In genomic region chr13:44578064-44578394, GRCh38 we compare ENCODE assay signal across 8 cellular contexts. TPM values are rescaled to one million over a fixed set of nuclear protein-coding genes. Genes with fewer than 3 reads are reported as not detected.
DNase-seq lines count a peak whose midpoint lies in the region; ATAC-seq, FAIRE-seq and TF ChIP-seq lines count a peak whose summit lies in the region.

No MANE protein-coding gene starts in this region.

- H3K4me2 ChIP-seq in OCI-LY7 (ENCODE audit: low read length) (peak overlapping the region; percentile 89), H1 (ENCODE audit: insufficient read depth in 1 of 2, low read depth in 2 of 2, low read length in 2 of 2) (peak overlapping the region; percentile 83 to 89)

- H3K9me3 ChIP-seq in OCI-LY7 (ENCODE audit: low read length) (no peaks in the 10 kb centered on the region), H1 (ENCODE audit: insufficient read depth in 2 of 2, low read depth in 1 of 2, low read length in 1 of 2) (no peaks in the 10 kb centered on the region)

- FAIRE-seq in H1 (lab: Jason Lieb, UNC): no peak

- H3K23ac ChIP-seq in H1 (ENCODE audit: insufficient read length): no peak overlapping the region

- H3K36me3 ChIP-seq in OCI-LY7 (ENCODE audit: insufficient read depth, low read length) (peaks cover 7% of the 10 kb centered on the region), H1 (ENCODE audit: control insufficient read depth in 2 of 4, insufficient read depth in 4 of 4, low read length in 3 of 4) (peaks cover 0 to 22% (median 1%) of the 10 kb centered on the region in 4 experiments; a peak in 3 of 8 replicates)

- H4K8ac ChIP-seq in H1 (ENCODE audit: extremely low read depth, insufficient read depth, low read length): peak overlapping the region; percentile 96

- H3K27me3 ChIP-seq in H1 (replicated peaks in 1 of 4; ENCODE audit: control insufficient read depth in 3 of 4, extremely low read depth in 1 of 4, insufficient read depth in 3 of 4, low read length in 3 of 4): no peaks in the 10 kb centered on the region

- TF ChIP-seq POLR2A in H1 (IDR thresholded peaks at IDR 0.05; ENCODE audit: control extremely low read depth in 1 of 2, low read depth in 2 of 2, low read length in 2 of 2): peak in 1 of 2 experiments; percentile 79; a peak in 2 of 3 replicates

- peak overlapping the region; percentile 52; the same call in 1 of the 2 replicates for H2BK20ac ChIP-seq in H1 (ENCODE audit: low read length)

- no TSS peak for BruUV-seq in OCI-LY7 (replicated peaks; lab: Mats Ljungman, UMichigan)

- TF ChIP-seq RAD21 in H1 (IDR thresholded peaks at IDR 0.05 in 1 of 2, conservative IDR thresholded peaks at IDR 0.05 in 1 of 2; ENCODE audit: low read depth in 2 of 2, low read length in 2 of 2): no peak; a peak in 1 of 4 replicates

- peak overlapping the region; percentile 56; the same call in 1 of the 2 replicates for H2BK12ac ChIP-seq in H1 (ENCODE audit: low read depth, low read length)

- H3K9ac ChIP-seq in H1 (replicated peaks in 1 of 4; ENCODE audit: extremely low read depth in 1 of 4, low read depth in 3 of 4, low read length in 3 of 4): peak overlapping the region; percentile 83 to 95 (median 92)

- H3K36me3 Mint-ChIP-seq in neural crest cell (ENCODE audit: low read depth): peaks cover 8% of the 10 kb centered on the region

- H4K5ac ChIP-seq in H1 (ENCODE audit: insufficient read length, low read depth, low read length): peak overlapping the region; percentile 61

- ATAC-seq in HG03457 (IDR thresholded peaks at IDR 0.05; ENCODE audit: unreplicated experiment): no peak

- TF ChIP-seq CTCF in OCI-LY7 (conservative IDR thresholded peaks at IDR 0.05; ENCODE audit: low read length) (no peak), H1 (IDR thresholded peaks at IDR 0.05; ENCODE audit: control extremely low read depth in 1 of 3, insufficient read depth in 1 of 3, low read depth in 1 of 3, low read length in 3 of 3) (no peak), neural crest cell (conservative IDR thresholded peaks at IDR 0.05) (no peak)

- TF ChIP-seq EP300 in H1 (IDR thresholded peaks at IDR 0.05; ENCODE audit: borderline replicate concordance in 1 of 2, low read depth in 2 of 2, low read length in 2 of 2): no peak

- H3K27me3 Mint-ChIP-seq in neural crest cell (ENCODE audit: low read depth): no peaks in the 10 kb centered on the region

- H4K91ac ChIP-seq in H1 (replicated peaks; ENCODE audit: insufficient read length, low read length): peak overlapping the region; percentile 88

- H3K4ac ChIP-seq in H1 (replicated peaks; ENCODE audit: insufficient read length, low read depth, low read length): peak overlapping the region; percentile 4

- intact Hi-C loops in OCI-LY7 (cut with micrococcal nuclease; ENCODE audit: unreplicated experiment): loop anchor here (5.0 to 10.0 kb wide), 4 partner anchors 96 to 701 kb away; partner anchors contain the start of genes CCDC122, GPALPP1, LACC1 and NUFIP1

- no peaks in the 10 kb centered on the region for H3K79me2 ChIP-seq in OCI-LY7 (ENCODE audit: insufficient read depth, low read depth, low read length)
- peaks cover 13 to 33% of the 10 kb centered on the region in 2 experiments; a peak in 3 of 4 replicates for H3K79me2 ChIP-seq in H1 (ENCODE audit: control insufficient read depth in 1 of 2, insufficient read depth in 2 of 2, low read length in 2 of 2)

- CTCF ChIA-PET in OCI-LY7 (lab: Charles Lee; ENCODE audit: unreplicated experiment) (no interaction called here), H1 (lab: Charles Lee; ENCODE audit: partially characterized antibody) (interaction anchor here (2.0 kb wide), 1 partner anchor 299 kb away, joined by 6 read pairs; no protein-coding TSS in a partner anchor)

- H2BK15ac ChIP-seq in H1 (ENCODE audit: low read length): peak overlapping the region; percentile 36; the same call in 1 of the 2 replicates

- no peaks in the 10 kb centered on the region for H3K9me2 ChIP-seq in OCI-LY7 (ENCODE audit: insufficient read depth, low read length)

- H3K4me1 ChIP-seq in OCI-LY7 (ENCODE audit: insufficient read depth, low read length, poor library complexity, severe bottlenecking) (peaks cover 24% of the 10 kb centered on the region), H1 (replicated peaks in 1 of 4; ENCODE audit: control insufficient read depth in 3 of 4, insufficient read depth in 4 of 4, low read length in 3 of 4) (peaks cover 16 to 28% (median 18%) of the 10 kb centered on the region in 4 experiments; a peak in 6 of 7 replicates)

- peaks cover 8% of the 10 kb centered on the region; the same call in 1 of the 2 replicates for H4K20me1 ChIP-seq in OCI-LY7 (ENCODE audit: insufficient read depth, low read length)
- H4K20me1 ChIP-seq in H1 (replicated peaks in 1 of 2; ENCODE audit: control insufficient read depth in 1 of 2, insufficient read depth in 2 of 2, low read length in 2 of 2): peaks cover 9 to 18% of the 10 kb centered on the region in 2 experiments

- no peak overlapping the region for H3K14ac ChIP-seq in H1 (ENCODE audit: insufficient read length)

- peaks cover 6% of the 10 kb centered on the region for H3K79me1 ChIP-seq in H1 (ENCODE audit: low read depth, low read length)

- DNase-seq in NCI-H2227 (lab: John Stamatoyannopoulos, UW; ENCODE audit: unreplicated experiment) (peak; percentile 69), NCI-H2227 treated with DMSO at 0.1 percent for 48 hours (lab: John Stamatoyannopoulos, UW) (no peak), OCI-LY7 (ENCODE audit: low spot score) (no peak), H1 (ENCODE audit: low read depth in 1 of 2, low spot score in 2 of 2) (no peak), neural crest cell (ENCODE audit: low read depth, low spot score) (no peak), kidney tubule cell (ENCODE audit: low spot score) (no peak)
- no peak for DNase-seq in NK-92 treated with Interleukin-12 subunit alpha and Interleukin-12 subunit beta, amount 100 ng/mL, for 24 hours (lab: John Stamatoyannopoulos, UW)

- peak overlapping the region; percentile 42; the same call in 1 of the 2 replicates for H3K18ac ChIP-seq in H1 (ENCODE audit: extremely low read depth, low read length)

- no peaks in the 10 kb centered on the region for H3K9me3 Mint-ChIP-seq in neural crest cell

- WGBS in H1 (ENCODE audit: extremely low coverage in 1 of 2, insufficient coverage in 1 of 2, insufficient read length in 1 of 2, insufficient replicate concordance in 2 of 2, low coverage in 1 of 2, low lambda C conversion rate in 2 of 2, missing lambda C conversion rate in 1 of 2), 2 experiments: 2% methylated on average over 15 of the region's 15 CpGs; no CpG with 5 or more reads in 1 of the 2 experiments

- H3K27ac Mint-ChIP-seq in neural crest cell (ENCODE audit: unreplicated experiment): peak overlapping the region; percentile 98

- H2BK5ac ChIP-seq in H1 (ENCODE audit: low read depth, low read length): peak overlapping the region; percentile 93

- H3K4me3 ChIP-seq in OCI-LY7 (ENCODE audit: low read depth, low read length, poor library complexity, severe bottlenecking) (peak overlapping the region; percentile 91), H1 (ENCODE audit: extremely low read depth in 1 of 4, insufficient read depth in 2 of 4, low read depth in 3 of 4, low read length in 4 of 4) (peak overlapping the region; percentile 77 to 96 (median 84))

- H3K4me3 Mint-ChIP-seq in neural crest cell: peak overlapping the region; percentile 98

- H3K27ac ChIP-seq in OCI-LY7 (ENCODE audit: low read depth, low read length, poor library complexity, severe bottlenecking) (peak overlapping the region; percentile 78), H1 (ENCODE audit: low read depth, low read length) (peak overlapping the region; percentile 97)

- H3K23me2 ChIP-seq in H1 (ENCODE audit: low read depth, low read length): peaks cover 23% of the 10 kb centered on the region; the same call in 1 of the 2 replicates

- POLR2A ChIA-PET in OCI-LY7 (lab: Charles Lee): interaction anchor here (0.6 kb wide), 1 partner anchor 9 kb away, joined by 3 read pairs; no protein-coding TSS in a partner anchor
- POLR2A ChIA-PET in H1 (lab: Charles Lee; ENCODE audit: partially characterized antibody): interaction anchor here (0.6 to 3.6 kb wide), 8 partner anchors 9 to 239 kb away, joined by 3 to 18 read pairs (median 4); no protein-coding TSS in a partner anchor

- peaks cover 46% of the 10 kb centered on the region for H3K4me1 Mint-ChIP-seq in neural crest cell

- H2AFZ ChIP-seq in OCI-LY7 (ENCODE audit: low read length) (peak overlapping the region; percentile 61), H1 (ENCODE audit: low read length) (no peak overlapping the region)

- peak overlapping the region; percentile 71 for H3K56ac ChIP-seq in H1 (replicated peaks; ENCODE audit: insufficient read length, low read depth, low read length)

- peak overlapping the region; percentile 32; the same call in 1 of the 2 replicates for H2AK5ac ChIP-seq in H1 (ENCODE audit: low read depth, low read length)

- H2BK120ac ChIP-seq in H1 (replicated peaks; ENCODE audit: low read depth, low read length): peak overlapping the region; percentile 12

TF ChIP-seq in H1, 55 proteins besides CTCF, POLR2A, EP300 and RAD21 (continues in another document):
- TF ChIP-seq ASH2L (IDR thresholded peaks at IDR 0.05; ENCODE audit: low read length): peak; percentile 48
- 0 out of 2 replicates have a peak, but pooled peaks have one; percentile 34 for TF ChIP-seq GTF2F1 (IDR thresholded peaks at IDR 0.05; ENCODE audit: borderline replicate concordance, low read depth, low read length)
- TF ChIP-seq BACH1 (IDR thresholded peaks at IDR 0.05; ENCODE audit: low read length): no peak
- TF ChIP-seq POLR2AphosphoS5 (IDR thresholded peaks at IDR 0.05; ENCODE audit: low read depth, low read length): peak; percentile 21
- TF ChIP-seq, protein P1, sequence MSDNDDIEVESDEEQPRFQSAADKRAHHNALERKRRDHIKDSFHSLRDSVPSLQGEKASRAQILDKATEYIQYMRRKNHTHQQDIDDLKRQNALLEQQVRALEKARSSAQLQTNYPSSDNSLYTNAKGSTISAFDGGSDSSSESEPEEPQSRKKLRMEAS (IDR thresholded peaks at IDR 0.05): peak; percentile 82
- 0 out of 2 replicates have a peak, but pooled peaks have one; percentile 4 for TF ChIP-seq JUND (IDR thresholded peaks at IDR 0.05; ENCODE audit: low read length)

RNA-seq across cellular contexts. Expression of gene TSC22D1, which starts 1.9 kb away (rescaled TPM):
- total RNA-seq in OCI-LY7 (2014; rRNA removed; shearing (Covaris generic)): 13.4 and 14.6 TPM in 2 replicates
- 27.2 and 27.7 TPM in 2 replicates for total RNA-seq in OCI-LY7 (2022)
- total RNA-seq in H1 (2021; fragmentation: NEBNext Ultra II Directional; extraction: Animal tissue kit (Norgen Biotek cat#: 25700)): 78.1 and 80.9 TPM in 2 replicates
- polyA plus RNA-seq in H1 (2011; rRNA removed): 47.2 and 52.6 TPM in 2 replicates
- 66.8 TPM for polyA plus RNA-seq in H1 (2011; cell fraction: cytosol; rRNA removed)
- polyA plus RNA-seq in H1 (2011; cell fraction: nucleus; rRNA removed): 55.7 TPM
- 47.1 to 57.8 TPM (median 54.9 TPM) in 4 replicates for polyA plus RNA-seq in H1 (2012, experiment 1 of 2)
- 17.5 TPM for polyA plus RNA-seq in H1 (2012, experiment 2 of 2)
- 37.7 TPM for polyA plus RNA-seq in H1 (2013, experiment 1 of 2)
- polyA plus RNA-seq in H1 (2013, experiment 2 of 2): 35.6 TPM
- polyA minus RNA-seq in H1 (2011; rRNA and poly(A)+ RNA removed): 114 and 121 TPM in 2 replicates
- polyA minus RNA-seq in H1 (2011; cell fraction: cytosol; rRNA and poly(A)+ RNA removed): 59.4 TPM
- 258 TPM for polyA minus RNA-seq in H1 (2011; cell fraction: nucleus; rRNA and poly(A)+ RNA removed)
- 119 and 122 TPM in 2 replicates for total RNA-seq in neural crest cell
